In the genomic region with DNA sequence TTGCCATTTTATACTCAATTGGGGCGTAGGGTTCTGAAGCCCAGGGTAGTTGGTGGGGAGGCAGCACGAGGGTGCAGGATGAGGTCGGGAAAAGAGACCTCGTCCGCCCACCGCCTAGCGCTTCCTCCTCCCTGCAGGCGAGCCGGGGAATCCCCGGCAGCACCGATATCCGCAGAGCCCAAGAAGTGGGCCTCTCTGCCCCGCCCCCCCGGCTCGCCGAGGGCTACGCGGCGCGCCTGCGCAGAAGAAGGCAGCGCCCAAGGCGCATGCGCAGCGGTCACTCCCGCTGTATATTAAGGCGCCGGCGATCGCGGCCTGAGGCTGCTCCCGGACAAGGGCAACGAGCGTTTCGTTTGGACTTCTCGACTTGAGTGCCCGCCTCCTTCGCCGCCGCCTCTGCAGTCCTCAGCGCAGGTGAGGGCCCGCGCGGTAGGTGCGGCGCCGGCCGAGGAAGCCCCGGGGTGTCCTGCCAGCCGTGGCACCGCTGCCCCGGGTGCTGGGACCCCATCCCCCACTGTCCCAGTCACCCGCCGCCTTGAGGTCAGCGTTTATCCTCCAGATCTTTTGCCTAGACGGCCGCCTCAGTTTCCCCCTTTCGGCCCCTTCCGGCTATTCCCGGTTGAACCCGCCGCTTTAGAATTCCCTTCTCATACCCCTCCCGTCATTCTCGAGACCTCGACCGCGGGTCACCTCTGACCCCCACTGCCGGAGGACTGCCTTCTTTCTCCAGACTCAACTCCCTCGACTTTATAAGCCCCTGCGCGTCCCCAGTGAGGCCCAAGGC, we compare ENCODE assay signal across 8 cellular contexts. TPM values are rescaled to one million over a fixed set of nuclear protein-coding genes. Genes with fewer than 3 reads are reported as not detected.
DNase-seq lines count a peak whose midpoint lies in the region; ATAC-seq lines count a peak whose summit lies in the region.

Gene ALAS1, plus strand, starts transcription at position 319 of the 784 bp plus-strand sequence. CDS start 1,082 bp downstream, outside the sequence.

- no peaks in the 10 kb centered on the region for H3K9me3 ChIP-seq in endocrine pancreas (ENCODE audit: control insufficient read depth, low read length)

- peak within 1 kb of the TSS; percentile 98 for H3K56ac ChIP-seq in mesendoderm (ENCODE audit: low read length)

- H3K79me1 ChIP-seq in mesendoderm (ENCODE audit: low read length) = peaks cover 7% of the 10 kb centered on the region

- WGBS in mesendoderm (ENCODE audit: extremely low coverage, insufficient coverage, low lambda C conversion rate) = no CpG with 5 or more reads among the region's 71 CpGs

- no peak within 1 kb of the TSS for H2BK15ac ChIP-seq in mesendoderm (replicated peaks; ENCODE audit: low read depth)

- no peak within 1 kb of the TSS for H2BK120ac ChIP-seq in mesendoderm (ENCODE audit: low read depth, low read length)

- H3K27me3 ChIP-seq in endocrine pancreas (ENCODE audit: control insufficient read depth, insufficient read depth, low read length) (no peaks in the 10 kb centered on the region), mesendoderm (ENCODE audit: insufficient read depth, low read length, poor library complexity) (no peaks in the 10 kb centered on the region)

- peaks cover 3% of the 10 kb centered on the region for H3K79me2 ChIP-seq in mesendoderm (ENCODE audit: control insufficient read depth, insufficient read depth, low read length)

- peak within 1 kb of the TSS; percentile 51 for H3K18ac ChIP-seq in mesendoderm (ENCODE audit: low read length)

- H3K4me3 ChIP-seq in endocrine pancreas (ENCODE audit: control insufficient read depth, insufficient read depth, low read length) = peak within 1 kb of the TSS; percentile 75
- H3K4me3 ChIP-seq in mesendoderm (ENCODE audit: low read length) = peak within 1 kb of the TSS; percentile 91

- H3K9ac ChIP-seq in endocrine pancreas (ENCODE audit: control insufficient read depth, insufficient read depth, low read length) = peak within 1 kb of the TSS; percentile 95
- peak within 1 kb of the TSS; percentile 97 for H3K9ac ChIP-seq in mesendoderm (ENCODE audit: low read length)

- no peaks in the 10 kb centered on the region for H3K36me3 ChIP-seq in endocrine pancreas (ENCODE audit: control insufficient read depth, insufficient read depth, low read length)
- peaks cover 5% of the 10 kb centered on the region for H3K36me3 ChIP-seq in mesendoderm (ENCODE audit: control insufficient read depth, insufficient read depth, low read length)

- H3K27ac ChIP-seq in mesendoderm (ENCODE audit: low read depth, low read length) = peak within 1 kb of the TSS; percentile 12

- peak; percentile 77 for ATAC-seq in GM19468 (IDR thresholded peaks at IDR 0.05; ENCODE audit: extremely low read depth, unreplicated experiment)

- DNase-seq in COR-L47 (lab: John Stamatoyannopoulos, UW) = peak; percentile 79
- DNase-seq in HS-5 (ENCODE audit: low read depth) = peak; percentile 63
- peak; percentile 86 for DNase-seq in NOMO-1 treated with dmso at 0.1 percent for 144 hours (lab: John Stamatoyannopoulos, UW; ENCODE audit: unreplicated experiment)
- peak; percentile 88 to 95 (median 93) for DNase-seq in activated CD8-positive, alpha-beta memory T cell treated with anti-CD3 and anti-CD28 coated beads for 48 hours (ENCODE audit: low read depth in 2 of 3, low spot score in 2 of 3)
- peak; percentile 94 for DNase-seq in mesendoderm
- DNase-seq in stimulated activated CD8-positive, alpha-beta memory T cell treated with anti-CD3 and anti-CD28 coated beads, Interleukin-15, amount 100 ng/mL, for 1 hour (ENCODE audit: low read depth) = peak; percentile 89

- peak within 1 kb of the TSS; percentile 39 for H3K4ac ChIP-seq in mesendoderm (ENCODE audit: low read depth, low read length)

- H2AK5ac ChIP-seq in mesendoderm (ENCODE audit: low read length) = no peak within 1 kb of the TSS

- peak within 1 kb of the TSS; percentile 85 for H3K4me2 ChIP-seq in mesendoderm (ENCODE audit: low read length)

- peak within 1 kb of the TSS; percentile 83 for H2BK5ac ChIP-seq in mesendoderm (ENCODE audit: low read length)

- peak within 1 kb of the TSS; percentile 78 for H4K8ac ChIP-seq in mesendoderm (ENCODE audit: low read depth, low read length)

- peak within 1 kb of the TSS; percentile 59 for H4K5ac ChIP-seq in mesendoderm (ENCODE audit: low read length)

- H3K4me1 ChIP-seq in endocrine pancreas (ENCODE audit: control insufficient read depth, insufficient read depth, low read length) = peaks cover 9% of the 10 kb centered on the region
- H3K4me1 ChIP-seq in mesendoderm (ENCODE audit: control insufficient read depth, low read depth, low read length) = no peaks in the 10 kb centered on the region

- no peak within 1 kb of the TSS for H3K23ac ChIP-seq in mesendoderm (ENCODE audit: low read length)

RNA-seq across cellular contexts. Expression of gene ALAS1, which starts in this region (rescaled TPM):
- 27.9 TPM for polyA plus RNA-seq in mesendoderm (2013, experiment 1 of 2)
- 28.4 TPM for polyA plus RNA-seq in mesendoderm (2013, experiment 2 of 2)

Comparison
In these comparisons a context has a peak if more than half of its experiments do, and no peak if none do; other contexts are left out.
1. Peak in every context shown above with its lines: DNase-seq, ATAC-seq, H3K4me3 ChIP-seq and H3K27ac ChIP-seq.